Comparison of ENCODE assay signal across 16 cellular contexts in the genomic region with DNA sequence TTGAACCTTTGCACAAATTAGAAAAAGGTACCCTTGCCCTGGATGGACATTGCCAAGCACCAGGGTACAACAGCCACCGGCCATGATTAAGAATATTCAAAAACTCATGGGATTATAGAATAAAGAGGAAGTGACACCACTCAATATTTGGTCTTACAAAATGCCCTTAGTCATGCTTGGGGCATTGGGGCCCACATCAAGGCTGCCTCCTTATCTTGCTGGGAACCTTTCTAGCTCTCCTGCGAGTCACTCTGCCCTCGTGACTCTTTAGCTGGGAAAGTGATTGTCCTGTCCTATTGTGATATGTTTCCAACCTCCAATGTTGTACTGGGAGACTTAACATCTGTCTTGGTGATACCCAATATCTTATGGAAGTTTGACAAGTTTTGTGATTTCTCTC. TPM values are rescaled to one million over a fixed set of nuclear protein-coding genes. Genes with fewer than 3 reads are reported as not detected.
DNase-seq lines count a peak whose midpoint lies in the region; ATAC-seq, FAIRE-seq and TF ChIP-seq lines count a peak whose summit lies in the region.
"Had no signal": no experiment of that assay in that cellular context is flagged by ENCODE, and none has a peak within 500 bp of the region (broad histone marks: within the 10 kb centered on the region; RNA-seq: fewer than 3 reads in every experiment).

No MANE protein-coding gene starts in this region.

- no peaks in the 10 kb centered on the region for H3K9me3 Mint-ChIP-seq in stimulated activated naive CD8-positive, alpha-beta T cell treated with anti-CD3 and anti-CD28 coated beads, Interleukin-15, Interleukin-2, amounts not matched to agents 100 ng/mL and 50 ng/mL, for 24 hours
- H3K9me3 Mint-ChIP-seq: activated T-cell treated with anti-CD3 and anti-CD28 coated beads, Interleukin-2, amount 50 U/mL, for 4 hours had no signal

- no peak for FAIRE-seq in RCC 7860 (lab: Jason Lieb, UNC)
- FAIRE-seq: A549 had no signal

- intact Hi-C loops in upper lobe of right lung (cut with DNase I): no loop called here

- no peak overlapping the region for H3K4me3 Mint-ChIP-seq in stimulated activated naive CD8-positive, alpha-beta T cell treated with anti-CD3 and anti-CD28 coated beads, Interleukin-15, Interleukin-2, amounts not matched to agents 100 ng/mL and 50 ng/mL, for 24 hours
- H3K4me3 Mint-ChIP-seq: activated T-cell treated with anti-CD3 and anti-CD28 coated beads, Interleukin-2, amount 50 U/mL, for 4 hours; dendritic cell treated with granulocyte-macrophage colony-stimulating factor and Interleukin-4, amounts not matched to agents 40 ng/mL and 50 ng/mL, for 4 days had no signal

- TF ChIP-seq CTCF in epithelial cell of esophagus (IDR thresholded peaks at IDR 0.05; ENCODE audit: insufficient read depth, low read depth, low read length, missing control alignments) (no peak), upper lobe of right lung (IDR thresholded peaks at IDR 0.05) (no peak)

- no peak overlapping the region for H3K27ac ChIP-seq in upper lobe of right lung
- H3K27ac ChIP-seq: A549, tibial artery had no signal

- H3K27ac Mint-ChIP-seq in stimulated activated naive CD8-positive, alpha-beta T cell treated with anti-CD3 and anti-CD28 coated beads, Interleukin-15, Interleukin-2, amounts not matched to agents 100 ng/mL and 50 ng/mL, for 24 hours: peak overlapping the region; percentile 49
- H3K27ac Mint-ChIP-seq: dendritic cell treated with granulocyte-macrophage colony-stimulating factor and Interleukin-4, amounts not matched to agents 40 ng/mL and 50 ng/mL, for 4 days had no signal

- H3K9me3 ChIP-seq in upper lobe of right lung: no peaks in the 10 kb centered on the region
- H3K9me3 ChIP-seq: A549, Caco-2, tibial artery had no signal

- in situ Hi-C loops in G401 (cut with HindIII; ENCODE audit: low sequenced_read_pairs): no loop called here

- peaks cover 11% of the 10 kb centered on the region for H3K4me1 Mint-ChIP-seq in stimulated activated naive CD8-positive, alpha-beta T cell treated with anti-CD3 and anti-CD28 coated beads, Interleukin-15, Interleukin-2, amounts not matched to agents 100 ng/mL and 50 ng/mL, for 24 hours (ENCODE audit: low read depth)

- no peaks in the 10 kb centered on the region for H3K27me3 Mint-ChIP-seq in stimulated activated naive CD8-positive, alpha-beta T cell treated with anti-CD3 and anti-CD28 coated beads, Interleukin-15, Interleukin-2, amounts not matched to agents 100 ng/mL and 50 ng/mL, for 24 hours
- H3K27me3 Mint-ChIP-seq: dendritic cell treated with granulocyte-macrophage colony-stimulating factor and Interleukin-4, amounts not matched to agents 40 ng/mL and 50 ng/mL, for 4 days had no signal

- no peaks in the 10 kb centered on the region for H3K36me3 ChIP-seq in upper lobe of right lung
- H3K36me3 ChIP-seq: tibial artery had no signal

- no peak for DNase-seq in stimulated activated naive CD8-positive, alpha-beta T cell treated with anti-CD3 and anti-CD28 coated beads, Interleukin-15, Interleukin-2, amounts not matched to agents 100 U/mL and 50 U/mL, for 24 hours
- peak; percentile 54 for DNase-seq in RCC 7860 (ENCODE audit: low spot score)
- DNase-seq in epithelial cell of esophagus (ENCODE audit: low read depth): peak; percentile 52
- DNase-seq in upper lobe of right lung: no peak
- DNase-seq in G401 (ENCODE audit: low spot score): no peak
- no peak for DNase-seq in DMS79 (lab: John Stamatoyannopoulos, UW)
- DNase-seq: activated T-cell treated with anti-CD3 and anti-CD28 coated beads, Interleukin-2, amount 50 U/mL, for 4 hours; amniotic stem cell; Caco-2; NCI-H2029 treated with DMSO at 0.1 percent for 48 hours; posterior cingulate gyrus; tibial artery had no signal

- ATAC-seq in stimulated activated naive CD8-positive, alpha-beta T cell treated with anti-CD3 and anti-CD28 coated beads, Interleukin-15, Interleukin-2, amounts not matched to agents 100 U/mL and 50 U/mL, for 24 hours: no peak
- ATAC-seq in upper lobe of right lung (peak; percentile 53), HG03025 (IDR thresholded peaks at IDR 0.05; ENCODE audit: low FRiP score, unreplicated experiment) (no peak)
- ATAC-seq: activated T-cell treated with anti-CD3 and anti-CD28 coated beads, Interleukin-2, amount 50 U/mL, for 4 hours had no signal

- H3K36me3 Mint-ChIP-seq in stimulated activated naive CD8-positive, alpha-beta T cell treated with anti-CD3 and anti-CD28 coated beads, Interleukin-15, Interleukin-2, amounts not matched to agents 100 ng/mL and 50 ng/mL, for 24 hours (ENCODE audit: low read depth): no peaks in the 10 kb centered on the region

- H3K4me3 ChIP-seq in epithelial cell of esophagus (ENCODE audit: low read length): no peak overlapping the region
- no peak overlapping the region for H3K4me3 ChIP-seq in upper lobe of right lung
- H3K4me3 ChIP-seq: A549, tibial artery had no signal

- no peaks in the 10 kb centered on the region for H3K27me3 ChIP-seq in upper lobe of right lung
- H3K27me3 ChIP-seq: tibial artery had no signal

- H3K4me1 ChIP-seq in upper lobe of right lung: no peaks in the 10 kb centered on the region
- H3K4me1 ChIP-seq: Caco-2, tibial artery had no signal

RNA-seq across cellular contexts. Expression of a gene that starts 57.8 kb away (rescaled TPM):
- total RNA-seq in upper lobe of right lung: 24.0 TPM
- 20.8 and 31.3 TPM in 2 replicates for total RNA-seq in G401 (2014; rRNA removed; shearing (Covaris generic))

Comparison
In these comparisons a context has a peak if more than half of its experiments do, and no peak if none do; other contexts are left out.
1. DNase-seq: peak in RCC 7860 (single experiment) and epithelial cell of esophagus (single experiment); none in stimulated activated naive CD8-positive, alpha-beta T cell treated with anti-CD3 and anti-CD28 coated beads, Interleukin-15, Interleukin-2, amounts not matched to agents 100 U/mL and 50 U/mL, for 24 hours (single experiment), upper lobe of right lung (single experiment), G401 (single experiment) and DMS79 (single experiment).